Comparison of ENCODE assay signal across 20 cellular contexts in genomic region chr6:53956804-53957203, GRCh38.
"Had no signal": no experiment of that assay in that cellular context is flagged by ENCODE, and none has a peak within 500 bp of the region (broad histone marks: within the 10 kb centered on the region; RNA-seq: fewer than 3 reads in every experiment).

No MANE protein-coding gene starts in this region.

- DNase-seq: immature natural killer cell; naive thymus-derived CD8-positive, alpha-beta T cell; stimulated activated CD4-positive, alpha-beta T cell treated with anti-CD3 and anti-CD28 coated beads, Interleukin-12 subunit alpha, Interleukin-12 subunit beta, amount 100 ng/mL, for 4 hours; stimulated activated CD4-positive, alpha-beta T cell treated with anti-CD3 and anti-CD28 coated beads, Interleukin-15, amount 100 ng/mL, for 24 hours; stimulated activated CD4-positive, alpha-beta T cell treated with anti-CD3 and anti-CD28 coated beads, Interleukin-2, amount 100 ng/mL, for 24 hours; stimulated activated CD4-positive, alpha-beta T cell treated with anti-CD3 and anti-CD28 coated beads, Interleukin-4, amount 100 ng/mL, for 1 hour; stimulated activated naive B cell treated with anti-CD40 and anti-IgM and Interleukin-4, amounts not matched to agents 10 μg/mL and 1 μg/mL and 100 μg/mL, for 72 hours had no signal

- H3K27me3 ChIP-seq: left lung, pancreas, stomach, testis, thyroid gland, upper lobe of left lung, vagina had no signal

- H3K4me1 ChIP-seq: left lung, lower lobe of right lung, pancreas, prostate gland, testis, upper lobe of left lung, vagina had no signal

- H3K36me3 ChIP-seq: left lung, lower lobe of right lung, pancreas, prostate gland, stomach, thyroid gland, transverse colon, upper lobe of left lung, vagina had no signal

- H3K27ac ChIP-seq: left lung, lower lobe of right lung, pancreas, prostate gland, skin epidermis, stomach, testis, transverse colon, upper lobe of left lung, vagina had no signal

- H3K4me3 ChIP-seq: left lung, lower lobe of right lung, pancreas, prostate gland, skin epidermis, stomach, testis, thyroid gland, transverse colon, upper lobe of left lung, vagina had no signal

- H3K9me3 ChIP-seq: left lung, lower lobe of right lung, pancreas, prostate gland, stomach, testis, thyroid gland, transverse colon, upper lobe of left lung, vagina had no signal

- FAIRE-seq: islet of Langerhans, kidney, pancreas had no signal
